In genomic region chr11:46948378-46949131, GRCh38 we compare ENCODE assay signal across 8 cellular contexts. TPM values are rescaled to one million over a fixed set of nuclear protein-coding genes. Genes with fewer than 3 reads are reported as not detected.
DNase-seq lines count a peak whose midpoint lies in the region; ATAC-seq, FAIRE-seq and TF ChIP-seq lines count a peak whose summit lies in the region.
"Had no signal": no experiment of that assay in that cellular context is flagged by ENCODE, and none has a peak within 500 bp of the region (broad histone marks: within the 10 kb centered on the region; RNA-seq: fewer than 3 reads in every experiment).

No MANE protein-coding gene starts in this region.

- H3K4me1 ChIP-seq in endothelial cell of umbilical vein (ENCODE audit: control insufficient read depth, extremely low read depth, insufficient read depth, low read length): peaks cover 13% of the 10 kb centered on the region

- DNase-seq in GM03348 (ENCODE audit: low spot score): peak; percentile 41
- DNase-seq in NCI-H2227 (lab: John Stamatoyannopoulos, UW; ENCODE audit: unreplicated experiment): peak; percentile 12
- DNase-seq in endothelial cell of umbilical vein (ENCODE audit: low read depth, low spot score): peak; percentile 11
- peak; percentile 77 for DNase-seq in renal cortical epithelial cell (ENCODE audit: low read depth)
- DNase-seq in occipital lobe (lab: John Stamatoyannopoulos, UW): no peak
- DNase-seq in T-cell: no peak
- no peak for DNase-seq in GM19240 (ENCODE audit: insufficient read length, low spot score)
- DNase-seq: stimulated activated naive CD8-positive, alpha-beta T cell treated with anti-CD3 and anti-CD28 coated beads, Interleukin-15, Interleukin-2, amounts not matched to agents 100 U/mL and 50 U/mL, for 24 hours had no signal

- H3K4me3 ChIP-seq in endothelial cell of umbilical vein (replicated peaks in 1 of 3; ENCODE audit: insufficient read depth in 1 of 3, low read depth in 1 of 3, low read length in 3 of 3): no peak overlapping the region

- no peak for TF ChIP-seq CTCF in endothelial cell of umbilical vein (IDR thresholded peaks at IDR 0.05; ENCODE audit: extremely low read depth in 1 of 2, insufficient read depth in 1 of 2, low read depth in 1 of 2, low read length in 2 of 2)

- no peak overlapping the region for H3K27ac ChIP-seq in endothelial cell of umbilical vein (ENCODE audit: insufficient read depth, low read depth, low read length)

- peaks cover 18% of the 10 kb centered on the region for H3K36me3 Mint-ChIP-seq in T-cell

- H4K20me1 ChIP-seq in endothelial cell of umbilical vein (replicated peaks; ENCODE audit: control insufficient read depth, extremely low read depth, insufficient read depth, low read length): no peaks in the 10 kb centered on the region

- no peak overlapping the region for H3K4me2 ChIP-seq in endothelial cell of umbilical vein (ENCODE audit: insufficient read depth, low read length)

- no peaks in the 10 kb centered on the region for H3K9me3 ChIP-seq in endothelial cell of umbilical vein (replicated peaks; ENCODE audit: control insufficient read depth, insufficient read depth, low read length)

- CTCF ChIA-PET in endothelial cell of umbilical vein (lab: Charles Lee): interaction anchor here (1.0 kb wide), 1 partner anchor 8 kb away, joined by 3 read pairs; no protein-coding TSS in a partner anchor
- CTCF ChIA-PET in T-cell (lab: Charles Lee): interaction anchor here in 1 of 2 donors (0.5 to 0.6 kb wide), 2 partner anchors 32 to 193 kb away, joined by 3 read pairs; no protein-coding TSS in a partner anchor

- no peak for ATAC-seq in T-cell (replicated peaks in 1 of 4)
- ATAC-seq: stimulated activated naive CD8-positive, alpha-beta T cell treated with anti-CD3 and anti-CD28 coated beads, Interleukin-15, Interleukin-2, amounts not matched to agents 100 U/mL and 50 U/mL, for 24 hours had no signal

- POLR2A ChIA-PET in endothelial cell of umbilical vein (lab: Charles Lee) (no interaction called here), T-cell (lab: Charles Lee) (no interaction called here)

- no peak overlapping the region for H3K4me3 Mint-ChIP-seq in T-cell

- H3K4me1 Mint-ChIP-seq in T-cell: peaks cover 10 to 20% (median 11%) of the 10 kb centered on the region in 3 donors

- no peak for FAIRE-seq in endothelial cell of umbilical vein (lab: Jason Lieb, UNC)

- no peaks in the 10 kb centered on the region for H3K79me2 ChIP-seq in endothelial cell of umbilical vein (ENCODE audit: control insufficient read depth, insufficient read depth, low read length)

- no peak for TF ChIP-seq POLR2A in endothelial cell of umbilical vein (IDR thresholded peaks at IDR 0.05; ENCODE audit: low read depth, low read length)

- H3K27ac Mint-ChIP-seq in T-cell: no peak overlapping the region

- no peaks in the 10 kb centered on the region for H3K36me3 ChIP-seq in endothelial cell of umbilical vein (ENCODE audit: control insufficient read depth in 2 of 2, extremely low read depth in 1 of 2, insufficient read depth in 2 of 2, low read length in 2 of 2)

- no peaks in the 10 kb centered on the region for H3K9me3 Mint-ChIP-seq in T-cell

- no peak overlapping the region for H2AFZ ChIP-seq in endothelial cell of umbilical vein (ENCODE audit: low read depth, low read length)

- no peaks in the 10 kb centered on the region for H3K27me3 Mint-ChIP-seq in T-cell

- no TSS peak for BruUV-seq in endothelial cell of umbilical vein (replicated peaks; lab: Mats Ljungman, UMichigan)

- intact Hi-C loops in endothelial cell of umbilical vein (cut with micrococcal nuclease): no loop called here

- no peaks in the 10 kb centered on the region for H3K9me1 ChIP-seq in endothelial cell of umbilical vein (replicated peaks; ENCODE audit: control insufficient read depth, extremely low read depth, insufficient read depth, low read length)

- no peaks in the 10 kb centered on the region for H3K27me3 ChIP-seq in endothelial cell of umbilical vein (ENCODE audit: control insufficient read depth in 2 of 2, insufficient read depth in 2 of 2, low read length in 2 of 2)

- dilution Hi-C loops in endothelial cell of umbilical vein (cut with MboI; ENCODE audit: extremely low pct_ligation_motif_present, low sequenced_read_pairs): no loop called here

- H3K9ac ChIP-seq in endothelial cell of umbilical vein (replicated peaks; ENCODE audit: extremely low read depth, insufficient read depth, low read length): no peak overlapping the region

TF ChIP-seq in endothelial cell of umbilical vein, 7 proteins besides CTCF, POLR2A, EP300 and RAD21:
- TF ChIP-seq EZH2 (IDR thresholded peaks at IDR 0.05; ENCODE audit: borderline replicate concordance, low read depth, low read length, severe bottlenecking) (no peak), JUN (IDR thresholded peaks at IDR 0.05; ENCODE audit: borderline replicate concordance, insufficient read depth, insufficient read length, low read depth) (peak; percentile 37), FOS (IDR thresholded peaks at IDR 0.05; ENCODE audit: borderline replicate concordance, insufficient read depth, low read length) (peak; percentile 65)
TF ChIP-seq in endothelial cell of umbilical vein: peak in this region for 2.

RNA-seq across cellular contexts. Expression of gene CSTPP1, which starts 12.0 kb away (rescaled TPM):
- total RNA-seq in endothelial cell of umbilical vein (25.9 and 29.6 TPM in 2 replicates), renal cortical epithelial cell (23.3 and 34.3 TPM in 2 replicates), occipital lobe (42.6 TPM), T-cell (10 to 100 TPM; 13.3 to 16.9 (median 15.0) TPM)
- polyA plus RNA-seq in endothelial cell of umbilical vein: 38.2 and 43.1 TPM in 2 replicates
- polyA plus RNA-seq in endothelial cell of umbilical vein (2011; cell fraction: cytosol; rRNA removed): 31.1 and 35.2 TPM in 2 replicates
- 29.5 and 33.9 TPM in 2 replicates for polyA plus RNA-seq in endothelial cell of umbilical vein (2011; cell fraction: nucleus; rRNA removed)
- polyA plus RNA-seq in endothelial cell of umbilical vein (2012): 26.3 and 29.7 TPM in 2 replicates
- polyA minus RNA-seq in endothelial cell of umbilical vein: 42.3 and 47.9 TPM in 2 replicates
- polyA minus RNA-seq in endothelial cell of umbilical vein (2011; cell fraction: cytosol; rRNA and poly(A)+ RNA removed): 51.9 TPM
- polyA minus RNA-seq in endothelial cell of umbilical vein (2011; cell fraction: nucleus; rRNA and poly(A)+ RNA removed): 41.2 and 59.1 TPM in 2 replicates

RNA-seq across cellular contexts. Expression of gene LRP4, which starts 30.2 kb away (rescaled TPM):
- total RNA-seq in endothelial cell of umbilical vein: 2.0 and 3.8 TPM in 2 replicates
- polyA plus RNA-seq in endothelial cell of umbilical vein: 0.78 and 0.86 TPM in 2 replicates
- polyA plus RNA-seq in endothelial cell of umbilical vein (2011; cell fraction: cytosol; rRNA removed): 0.90 and 1.2 TPM in 2 replicates
- 2.9 and 3.7 TPM in 2 replicates for polyA plus RNA-seq in endothelial cell of umbilical vein (2011; cell fraction: nucleus; rRNA removed)
- 1.3 and 1.6 TPM in 2 replicates for polyA plus RNA-seq in endothelial cell of umbilical vein (2012)
- 4.4 and 6.7 TPM in 2 replicates for polyA minus RNA-seq in endothelial cell of umbilical vein
- 3.0 TPM for polyA minus RNA-seq in endothelial cell of umbilical vein (2011; cell fraction: cytosol; rRNA and poly(A)+ RNA removed)
- polyA minus RNA-seq in endothelial cell of umbilical vein (2011; cell fraction: nucleus; rRNA and poly(A)+ RNA removed): 1.5 and 1.9 TPM in 2 replicates
- total RNA-seq in renal cortical epithelial cell: 4.0 and 17.7 TPM in 2 replicates
- 8.3 TPM for total RNA-seq in occipital lobe
- total RNA-seq in T-cell: under 1 TPM in 3 of 5 donors, not detected in 2; 0.06 to 0.26 (median 0.13) TPM

Comparison
In these comparisons a context has a peak if more than half of its experiments do, and no peak if none do; other contexts are left out.
1. DNase-seq: peak in GM03348 (single experiment), NCI-H2227 (single experiment), endothelial cell of umbilical vein (single experiment) and renal cortical epithelial cell (single experiment); none in occipital lobe (single experiment), T-cell (0 of 34) and GM19240 (single experiment).